In genomic region chr16:67525176-67525860, GRCh38 we compare ENCODE assay signal across 1 cellular context.
TF ChIP-seq lines count a peak whose summit lies in the region.

No MANE protein-coding gene starts in this region.

TF ChIP-seq in IMR-90, 13 proteins besides CTCF, POLR2A, EP300 and RAD21:
- TF ChIP-seq FOS (IDR thresholded peaks at IDR 0.05; ENCODE audit: low read depth, low read length): no peak
- TF ChIP-seq NFE2L2 (IDR thresholded peaks at IDR 0.05; ENCODE audit: low read depth, low read length): no peak
- no peak for TF ChIP-seq RCOR1 (IDR thresholded peaks at IDR 0.05; ENCODE audit: insufficient replicate concordance, low read length)
- TF ChIP-seq RFX5 (IDR thresholded peaks at IDR 0.05; ENCODE audit: low read depth, low read length): no peak
- TF ChIP-seq CHD1 (IDR thresholded peaks at IDR 0.05; ENCODE audit: low read depth, low read length): no peak
- TF ChIP-seq MXI1 (IDR thresholded peaks at IDR 0.05; ENCODE audit: borderline replicate concordance, low read depth, low read length): no peak
- TF ChIP-seq MAFK (IDR thresholded peaks at IDR 0.05; ENCODE audit: low read depth, low read length): no peak
- TF ChIP-seq MAZ (IDR thresholded peaks at IDR 0.05; ENCODE audit: borderline replicate concordance, low read depth, low read length): no peak
- TF ChIP-seq USF2 (IDR thresholded peaks at IDR 0.05; ENCODE audit: low read depth, low read length): no peak
